ENCODE assay signal across 8 cellular contexts in genomic region chr19:16198363-16198636, GRCh38. TPM values are rescaled to one million over a fixed set of nuclear protein-coding genes. Genes with fewer than 3 reads are reported as not detected.
DNase-seq lines count a peak whose midpoint lies in the region; ATAC-seq and TF ChIP-seq lines count a peak whose summit lies in the region.

No MANE protein-coding gene starts in this region.

- DNase-seq in RWPE2 (ENCODE audit: low spot score) (no peak), fibroblast of lung (ENCODE audit: low read depth in 2 of 2) (no peak), psoas muscle (no peak), middle frontal gyrus (ENCODE audit: extremely low spot score, low spot score) (no peak), kidney glomerular epithelial cell (lab: John Stamatoyannopoulos, UW) (no peak)

- intact Hi-C loops in psoas muscle (cut with DNase I) = no loop called here

- H3K4me3 ChIP-seq in RWPE2 (ENCODE audit: severe bottlenecking) (peak overlapping the region; percentile 62), fibroblast of lung (replicated peaks in 1 of 4; ENCODE audit: control extremely low read depth in 1 of 4, insufficient read depth in 1 of 4, low read depth in 3 of 4, low read length in 4 of 4) (peak overlapping the region; percentile 81 to 100 (median 90)), psoas muscle (peak overlapping the region; percentile 100)

- no peak for TF ChIP-seq CTCF in RWPE2 (IDR thresholded peaks at IDR 0.05; ENCODE audit: poor library complexity, severe bottlenecking)
- TF ChIP-seq CTCF in fibroblast of lung (conservative IDR thresholded peaks at IDR 0.05 in 1 of 2, IDR thresholded peaks at IDR 0.05 in 1 of 2; ENCODE audit: low read depth in 1 of 2, low read length in 2 of 2) = no peak
- no peak for TF ChIP-seq CTCF in psoas muscle (IDR thresholded peaks at IDR 0.05)

- peak overlapping the region; percentile 100 for H3K4me2 ChIP-seq in fibroblast of lung (ENCODE audit: extremely low read depth, insufficient read depth, low read length)

- H3K36me3 ChIP-seq in RWPE2 (ENCODE audit: low read depth) (peaks cover 8% of the 10 kb centered on the region), fibroblast of lung (ENCODE audit: control insufficient read depth, insufficient read depth, low read length) (peaks cover 19% of the 10 kb centered on the region), psoas muscle (ENCODE audit: insufficient read depth in 1 of 2, low read depth in 1 of 2) (peaks cover 0 to 29% of the 10 kb centered on the region in 2 donors)

- peak overlapping the region; percentile 96 for H3K9ac ChIP-seq in fibroblast of lung (ENCODE audit: insufficient read depth, low read length)

- peaks cover 9% of the 10 kb centered on the region for H3K4me1 ChIP-seq in RWPE2 (ENCODE audit: insufficient read depth, poor library complexity, severe bottlenecking)
- peaks cover 28% of the 10 kb centered on the region for H3K4me1 ChIP-seq in fibroblast of lung (ENCODE audit: control insufficient read depth, extremely low read depth, insufficient read depth, low read length)
- H3K4me1 ChIP-seq in psoas muscle = peaks cover 27% of the 10 kb centered on the region

- H3K9me3 ChIP-seq in RWPE2 (ENCODE audit: severe bottlenecking) = no peaks in the 10 kb centered on the region
- no peaks in the 10 kb centered on the region for H3K9me3 ChIP-seq in fibroblast of lung (ENCODE audit: control insufficient read depth, insufficient read depth, low read depth, low read length)
- H3K9me3 ChIP-seq in psoas muscle = no peaks in the 10 kb centered on the region

- H3K27ac ChIP-seq in RWPE2 (ENCODE audit: poor library complexity, severe bottlenecking) (peak overlapping the region; percentile 59), fibroblast of lung (ENCODE audit: insufficient read depth, low read length) (peak overlapping the region; percentile 96), psoas muscle (peak overlapping the region; percentile 89)

- ATAC-seq in GM21723 (IDR thresholded peaks at IDR 0.05; ENCODE audit: unreplicated experiment) (peak; percentile 13), RWPE2 (ENCODE audit: low read depth) (no peak), psoas muscle (no peak), GM21423 (IDR thresholded peaks at IDR 0.05; ENCODE audit: unreplicated experiment) (no peak), HG02840 (IDR thresholded peaks at IDR 0.05; ENCODE audit: low FRiP score, unreplicated experiment) (no peak)

- no peak overlapping the region for H2AFZ ChIP-seq in fibroblast of lung (ENCODE audit: low read length)

- H3K27me3 ChIP-seq in RWPE2 (ENCODE audit: insufficient read depth, poor library complexity, severe bottlenecking) (no peaks in the 10 kb centered on the region), fibroblast of lung (ENCODE audit: control insufficient read depth, insufficient read depth, low read length) (no peaks in the 10 kb centered on the region), psoas muscle (ENCODE audit: insufficient read depth in 3 of 3, low read length in 2 of 3) (no peaks in the 10 kb centered on the region)

- H3K79me2 ChIP-seq in fibroblast of lung (ENCODE audit: control insufficient read depth, insufficient read depth, low read length) = peaks cover 53% of the 10 kb centered on the region

- no peaks in the 10 kb centered on the region for H4K20me1 ChIP-seq in fibroblast of lung (ENCODE audit: control insufficient read depth, extremely low read depth, insufficient read depth, low read length)

- 0% methylated on average over 14 to 19 of the region's 19 CpGs for WGBS in psoas muscle, 3 donors

RNA-seq across cellular contexts. Expression of gene AP1M1, which starts 0.6 kb away (rescaled TPM):
- total RNA-seq in fibroblast of lung (48.5 and 113 TPM in 2 replicates), psoas muscle (10 to 100 TPM; 40.5 to 51.5 (median 45.2) TPM)
- polyA plus RNA-seq in fibroblast of lung (94.4 and 130 TPM in 2 replicates), psoas muscle (100 to 1,000 TPM in 1 of 3 donors, 10 to 100 TPM in 2; 51.0 to 102 (median 57.7) TPM)
- 107 and 162 TPM in 2 replicates for polyA plus RNA-seq in fibroblast of lung (2012)
- 192 and 224 TPM in 2 replicates for polyA minus RNA-seq in fibroblast of lung (ENCODE audit: low replicate concordance)

RNA-seq across cellular contexts. Expression of gene FAM32A, which starts 13.1 kb away (rescaled TPM):
- total RNA-seq in fibroblast of lung (102 and 106 TPM in 2 replicates), psoas muscle (10 to 100 TPM; 26.3 to 44.2 (median 30.8) TPM)
- polyA plus RNA-seq in fibroblast of lung (141 and 149 TPM in 2 replicates), psoas muscle (100 to 1,000 TPM in 1 of 3 donors, 10 to 100 TPM in 2; 49.3 to 133 (median 75.7) TPM)
- 99.4 and 107 TPM in 2 replicates for polyA plus RNA-seq in fibroblast of lung (2012)
- polyA minus RNA-seq in fibroblast of lung (ENCODE audit: low replicate concordance) = 50.8 and 56.8 TPM in 2 replicates

RNA-seq across cellular contexts. Expression of gene CIB3, which starts 25.0 kb away (rescaled TPM):
- total RNA-seq in fibroblast of lung = not detected in 2 replicates
- polyA plus RNA-seq in fibroblast of lung = not detected in 2 replicates
- polyA plus RNA-seq in fibroblast of lung (2012) = not detected in 2 replicates
- polyA minus RNA-seq in fibroblast of lung (ENCODE audit: low replicate concordance) = not detected in 2 replicates
- total RNA-seq in psoas muscle = not detected
- polyA plus RNA-seq in psoas muscle = not detected

RNA-seq across cellular contexts. Expression of gene HSH2D, which starts 54.8 kb away (rescaled TPM):
- total RNA-seq in fibroblast of lung (not detected in 2 replicates), psoas muscle (under 1 TPM in 3 of 4 donors, not detected in 1; 0.12 to 0.30 (median 0.17) TPM)
- polyA plus RNA-seq in fibroblast of lung (not detected in 2 replicates), psoas muscle (under 1 TPM in 2 of 3 donors, not detected in 1; 0.10 to 0.12 TPM)
- polyA plus RNA-seq in fibroblast of lung (2012) = not detected in 2 replicates
- polyA minus RNA-seq in fibroblast of lung (ENCODE audit: low replicate concordance) = not detected in 2 replicates
